ENCODE assay signal across 31 cellular contexts in the genomic region with DNA sequence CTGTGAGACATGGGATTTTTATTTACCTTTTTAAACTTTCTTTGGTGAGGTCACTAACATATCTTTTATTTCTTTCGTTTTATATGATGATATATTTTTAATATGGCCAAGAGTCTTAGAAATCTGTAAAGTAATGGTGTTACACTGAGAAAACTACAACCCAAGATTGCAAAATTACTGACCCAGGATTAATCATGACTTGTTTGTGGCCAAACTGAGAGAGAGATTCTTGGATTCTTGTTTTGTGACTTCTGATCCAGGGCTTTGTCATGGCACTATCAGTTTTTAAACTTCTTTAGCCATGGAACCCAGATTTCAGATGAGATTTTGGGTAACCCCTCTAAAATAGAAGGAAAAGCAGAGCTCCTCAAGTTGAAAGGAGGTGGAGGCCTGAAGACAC. TPM values are rescaled to one million over a fixed set of nuclear protein-coding genes. Genes with fewer than 3 reads are reported as not detected.
"Had no signal": no experiment of that assay in that cellular context is flagged by ENCODE, and none has a peak within 500 bp of the region (broad histone marks: within the 10 kb centered on the region; RNA-seq: fewer than 3 reads in every experiment).

No MANE protein-coding gene starts in this region.

- H3K4me1 Mint-ChIP-seq: memory B cell; naive thymus-derived CD8-positive, alpha-beta T cell; neural crest cell had no signal

- DNase-seq: activated CD4-positive, alpha-beta T cell treated with anti-CD3 and anti-CD28 coated beads for 48 hours; activated CD4-positive, alpha-beta T cell treated with anti-CD3 and anti-CD28 coated beads, Interleukin-2, amount 50 U/mL, for 48 hours; activated CD8-positive, alpha-beta memory T cell treated with anti-CD3 and anti-CD28 coated beads for 24 hours; activated effector memory CD4-positive, alpha-beta T cell treated with Interleukin-2 at 50 U/mL for 16 hours; activated naive CD4-positive, alpha-beta T cell treated with Interleukin-2 at 50 U/mL for 16 hours; adrenal gland; brain microvascular endothelial cell; caudate nucleus; endodermal cell; head of caudate nucleus; hippocampal formation; kidney; naive thymus-derived CD8-positive, alpha-beta T cell; nucleus accumbens; right cardiac atrium; stimulated activated CD4-positive, alpha-beta T cell treated with anti-CD3 and anti-CD28 coated beads, Interleukin-2, amount 100 ng/mL, for 48 hours; stimulated activated naive CD4-positive, alpha-beta T cell treated with Interleukin-2 at 50 U/mL for 16 hours; T-helper 9 cell; trophoblast cell; WERI-Rb-1 had no signal

- H3K36me3 ChIP-seq: adrenal gland, brain microvascular endothelial cell, esophagus muscularis mucosa, thoracic aorta, WERI-Rb-1 had no signal

- H3K27ac Mint-ChIP-seq: activated naive CD8-positive, alpha-beta T cell; endodermal cell; memory B cell; naive thymus-derived CD8-positive, alpha-beta T cell; T-helper 1 cell treated with Interleukin-12 subunit alpha and Interleukin-12 subunit beta and Interleukin-4 antibody, amounts not matched to agents 30 μg/mL and 1 μg/mL, for 36 hours had no signal

- H3K79me2 ChIP-seq: parathyroid adenoma had no signal

- H3K9me3 ChIP-seq: adrenal gland, esophagus muscularis mucosa, thoracic aorta had no signal

- H3K27me3 ChIP-seq: adrenal gland, brain microvascular endothelial cell, esophagus muscularis mucosa had no signal

- H3K9me3 Mint-ChIP-seq: endodermal cell; memory B cell; naive thymus-derived CD8-positive, alpha-beta T cell; neural crest cell; T-helper 1 cell treated with Interleukin-12 subunit alpha and Interleukin-12 subunit beta and Interleukin-4 antibody, amounts not matched to agents 30 μg/mL and 1 μg/mL, for 36 hours had no signal

- FAIRE-seq: astrocyte, kidney, TTC549, urothelium cell line had no signal

- H3K27me3 Mint-ChIP-seq: activated naive CD8-positive, alpha-beta T cell had no signal

- H3K4me3 ChIP-seq: adrenal gland, esophagus muscularis mucosa, thoracic aorta had no signal

- H3K36me3 Mint-ChIP-seq: activated naive CD8-positive, alpha-beta T cell; memory B cell; naive thymus-derived CD8-positive, alpha-beta T cell had no signal

- ATAC-seq: activated CD4-positive, CD25-positive, alpha-beta regulatory T cell treated with anti-CD3 and anti-CD28 coated beads, Interleukin-2, amount 50 U/mL, for 24 hours; naive thymus-derived CD8-positive, alpha-beta T cell; right cardiac atrium had no signal

- H3K4me3 Mint-ChIP-seq: activated naive CD8-positive, alpha-beta T cell; endodermal cell; memory B cell; naive thymus-derived CD8-positive, alpha-beta T cell; neural crest cell; T-helper 1 cell treated with Interleukin-12 subunit alpha and Interleukin-12 subunit beta and Interleukin-4 antibody, amounts not matched to agents 30 μg/mL and 1 μg/mL, for 36 hours had no signal

- H2AFZ ChIP-seq: parathyroid adenoma had no signal

- H3K4me1 ChIP-seq: parathyroid adenoma had no signal

- H3K27ac ChIP-seq: adrenal gland, brain microvascular endothelial cell, esophagus muscularis mucosa, parathyroid adenoma, thoracic aorta, WERI-Rb-1 had no signal

- H3K9ac ChIP-seq: parathyroid adenoma had no signal

RNA-seq across cellular contexts. Expression of gene SGMS2, which starts 42.0 kb away (rescaled TPM):
- total RNA-seq: naive thymus-derived CD8-positive, alpha-beta T cell had no signal
